In the genomic region with DNA sequence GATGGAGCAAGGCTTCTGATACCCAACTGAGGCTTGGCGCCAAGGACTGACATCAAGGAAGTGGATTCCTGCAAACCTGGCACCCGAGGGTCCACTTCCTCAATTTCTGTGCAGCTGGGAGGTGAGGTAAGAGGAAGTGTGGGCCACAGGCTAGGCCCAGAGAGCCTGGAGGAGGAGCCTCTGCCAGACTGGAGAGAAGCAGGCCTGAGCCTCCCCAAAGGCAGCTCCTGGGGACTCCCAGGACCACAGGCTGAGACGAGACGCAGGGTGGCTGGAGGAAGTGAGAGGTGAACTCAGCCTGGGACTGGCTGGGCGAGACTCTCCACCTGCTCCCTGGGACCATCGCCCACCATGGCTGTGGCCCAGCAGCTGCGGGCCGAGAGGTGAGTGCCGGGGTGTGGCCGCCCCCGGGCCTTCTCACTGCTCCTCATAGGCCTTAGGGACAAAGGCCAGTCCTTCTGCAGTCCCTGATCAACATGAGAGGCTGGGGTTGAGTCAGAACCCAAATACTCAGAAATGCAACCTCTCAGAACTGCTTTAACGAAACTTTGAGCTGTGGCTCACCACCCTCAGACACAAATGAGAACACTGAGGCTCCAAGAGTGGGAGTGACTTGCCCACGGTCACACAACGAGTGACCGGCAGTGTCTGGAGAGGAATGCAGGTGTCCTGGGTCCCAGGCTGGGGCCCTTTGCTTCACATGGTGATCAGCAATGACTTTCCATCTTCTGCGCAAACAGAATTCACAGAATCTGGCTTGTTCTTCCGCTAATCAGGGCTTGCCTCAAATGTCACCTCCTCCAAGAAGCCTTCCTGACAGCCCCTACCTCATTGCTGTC, we compare ENCODE assay signal across 8 cellular contexts. TPM values are rescaled to one million over a fixed set of nuclear protein-coding genes. Genes with fewer than 3 reads are reported as not detected.
DNase-seq lines count a peak whose midpoint lies in the region; ATAC-seq, FAIRE-seq and TF ChIP-seq lines count a peak whose summit lies in the region.

A gene (plus strand): TSS at position 186 of the 839 bp plus-strand sequence. CDS start 166 bp downstream, at position 352.

- peak within 1 kb of the TSS; percentile 91 for H3K27ac ChIP-seq in OCI-LY7 (ENCODE audit: low read depth, low read length, poor library complexity, severe bottlenecking)
- H3K27ac ChIP-seq in GM12878 (ENCODE audit: control insufficient read depth, insufficient read depth), result peak within 1 kb of the TSS; percentile 98

- H2AFZ ChIP-seq in OCI-LY7 (ENCODE audit: low read length) (peak within 1 kb of the TSS; percentile 88), GM12878 (ENCODE audit: control insufficient read depth, low read depth, low read length) (peak within 1 kb of the TSS; percentile 63)

- peak; percentile 71 to 76; a peak in 3 of 4 replicates for TF ChIP-seq EP300 in GM12878 (IDR thresholded peaks at IDR 0.05; ENCODE audit: borderline replicate concordance in 1 of 2, control insufficient read depth in 1 of 2, low read depth in 2 of 2, low read length in 2 of 2)

- 1% methylated on average over 17 of the region's 17 CpGs for WGBS in GM12878 (ENCODE audit: insufficient coverage, insufficient replicate concordance, low lambda C conversion rate, missing lambda C conversion rate)

- TF ChIP-seq POLR2A in GM12878 (IDR thresholded peaks at IDR 0.05; ENCODE audit: low read depth, low read length), result peak; percentile 82

- RAD21 ChIA-PET in GM12878 (lab: Charles Lee; ENCODE audit: unreplicated experiment), result interaction anchor here (0.7 to 8.5 kb wide), 13 partner anchors 13 to 729 kb away, joined by 3 to 94 read pairs (median 8); a partner anchor contains a TSS

- peak; percentile 41 for ATAC-seq in GM18519 (IDR thresholded peaks at IDR 0.05; ENCODE audit: low FRiP score, unreplicated experiment)
- ATAC-seq in HG02678 (IDR thresholded peaks at IDR 0.05; ENCODE audit: unreplicated experiment), result peak; percentile 60
- ATAC-seq in GM12878, result peak; percentile 81
- ATAC-seq in omental fat pad (ENCODE audit: low FRiP score), result no peak

- H3K36me3 ChIP-seq in OCI-LY7 (ENCODE audit: insufficient read depth, low read length) (peaks cover 24% of the 10 kb centered on the region; the same call in 1 of the 2 replicates), GM12878 (ENCODE audit: control insufficient read depth in 2 of 2, insufficient read depth in 2 of 2, low read length in 1 of 2) (peaks cover 0 to 4% of the 10 kb centered on the region in 2 experiments; a peak in 3 of 4 replicates)

- no peaks in the 10 kb centered on the region for H3K9me2 ChIP-seq in OCI-LY7 (ENCODE audit: insufficient read depth, low read length)

- TF ChIP-seq RAD21 in GM12878 (IDR thresholded peaks at IDR 0.05; ENCODE audit: insufficient read depth, low read depth, low read length), result no peak

- POLR2A ChIA-PET in OCI-LY7 (lab: Charles Lee), result interaction anchor here (0.7 to 1.9 kb wide), 4 partner anchors 9 to 85 kb away, joined by 3 to 8 read pairs (median 6); a partner anchor contains a TSS
- POLR2A ChIA-PET in GM12878 (lab: Charles Lee), result interaction anchor here (0.9 to 6.2 kb wide), 13 partner anchors 10 to 409 kb away, joined by 3 to 51 read pairs (median 6); a partner anchor contains a TSS

- SMC1A ChIA-PET in GM12878 (lab: Charles Lee; ENCODE audit: uncharacterized antibody, unreplicated experiment), result interaction anchor here (0.7 to 8.7 kb wide), 15 partner anchors 18 to 399 kb away, joined by 3 to 72 read pairs (median 5); a partner anchor contains a TSS

- H3K4me3 ChIP-seq in OCI-LY7 (ENCODE audit: low read depth, low read length, poor library complexity, severe bottlenecking) (peak within 1 kb of the TSS; percentile 73), GM12878 (peak within 1 kb of the TSS; percentile 60)

- FAIRE-seq in GM12878 (lab: Jason Lieb, UNC), result peak; percentile 90

- TF ChIP-seq CTCF in OCI-LY7 (conservative IDR thresholded peaks at IDR 0.05; ENCODE audit: low read length), result no peak
- TF ChIP-seq CTCF in GM12878 (IDR thresholded peaks at IDR 0.05 in 2 of 3, conservative IDR thresholded peaks at IDR 0.05 in 1 of 3; ENCODE audit: control insufficient read depth in 2 of 3, extremely low read depth in 1 of 3, insufficient read depth in 1 of 3, low read depth in 3 of 3, low read length in 3 of 3), result no peak
- TF ChIP-seq CTCF in omental fat pad (IDR thresholded peaks at IDR 0.05), result no peak

- intact Hi-C loops in OCI-LY7 (cut with micrococcal nuclease; ENCODE audit: unreplicated experiment), result loop anchor here (1.0 to 5.0 kb wide), 2 partner anchors 117 to 156 kb away; a partner anchor contains a TSS
- intact Hi-C loops in GM12878 (cut with micrococcal nuclease; ENCODE audit: unreplicated experiment), result loop anchor here (1.0 to 5.0 kb wide), 4 partner anchors 40 to 334 kb away; a partner anchor contains a TSS

- H3K79me2 ChIP-seq in OCI-LY7 (ENCODE audit: insufficient read depth, low read depth, low read length) (peaks cover 19% of the 10 kb centered on the region; the same call in 1 of the 2 replicates), GM12878 (ENCODE audit: control insufficient read depth, insufficient read depth, low read length) (peaks cover 11% of the 10 kb centered on the region)

- CTCF ChIA-PET in OCI-LY7 (lab: Charles Lee; ENCODE audit: unreplicated experiment) (interaction anchor here (0.6 to 2.0 kb wide), 2 partner anchors 80 to 117 kb away, joined by 4 to 12 read pairs; no protein-coding TSS in a partner anchor), GM12878 (lab: Yijun Ruan, JAX) (interaction anchor here (0.7 to 12.7 kb wide), 15 partner anchors 13 to 399 kb away, joined by 3 to 310 read pairs (median 6); a partner anchor contains a TSS)

- BruUV-seq in OCI-LY7 (replicated peaks; lab: Mats Ljungman, UMichigan) (TSS peak; percentile 81), GM12878 (replicated peaks; lab: Mats Ljungman, UMichigan) (no TSS peak)

- H3K9me3 ChIP-seq in OCI-LY7 (ENCODE audit: low read length), result no peaks in the 10 kb centered on the region
- H3K9me3 ChIP-seq in GM12878 (replicated peaks; ENCODE audit: control insufficient read depth, insufficient read depth, low read length), result no peaks in the 10 kb centered on the region

- H4K20me1 ChIP-seq in OCI-LY7 (ENCODE audit: insufficient read depth, low read length) (no peaks in the 10 kb centered on the region), GM12878 (ENCODE audit: control insufficient read depth, insufficient read depth) (no peaks in the 10 kb centered on the region)

- H3K4me2 ChIP-seq in OCI-LY7 (ENCODE audit: low read length), result peak within 1 kb of the TSS; percentile 88
- peak within 1 kb of the TSS; percentile 100 for H3K4me2 ChIP-seq in GM12878 (ENCODE audit: control insufficient read depth, insufficient read depth)

- H3K4me1 ChIP-seq in OCI-LY7 (ENCODE audit: insufficient read depth, low read length, poor library complexity, severe bottlenecking) (peaks cover 68% of the 10 kb centered on the region), GM12878 (ENCODE audit: control insufficient read depth, insufficient read depth, low read length) (peaks cover 68% of the 10 kb centered on the region)

- H3K27me3 ChIP-seq in GM12878 (replicated peaks in 1 of 2; ENCODE audit: control insufficient read depth in 2 of 2, insufficient read depth in 2 of 2, low read length in 1 of 2), result no peaks in the 10 kb centered on the region

- peak; percentile 95 for DNase-seq in OCI-LY7 (ENCODE audit: low spot score)
- peak; percentile 94 for DNase-seq in GM12878 (ENCODE audit: low read depth, low spot score)
- no peak for DNase-seq in omental fat pad (ENCODE audit: low spot score)
- no peak for DNase-seq in NCI-H2029 (lab: John Stamatoyannopoulos, UW)
- no peak for DNase-seq in NCI-H2227 treated with DMSO at 0.1 percent for 48 hours (lab: John Stamatoyannopoulos, UW)
- DNase-seq in NCI-H526 treated with DMSO at 0.1 percent for 48 hours (lab: John Stamatoyannopoulos, UW), result no peak

- peak within 1 kb of the TSS; percentile 85 for H3K9ac ChIP-seq in GM12878 (ENCODE audit: control insufficient read depth, insufficient read depth, low read length)

- in situ Hi-C loops in GM12878 (cut with MboI), result no loop called here

TF ChIP-seq in GM12878, 131 proteins besides CTCF, POLR2A, EP300 and RAD21 (continues in another document):
- TF ChIP-seq, protein P1, sequence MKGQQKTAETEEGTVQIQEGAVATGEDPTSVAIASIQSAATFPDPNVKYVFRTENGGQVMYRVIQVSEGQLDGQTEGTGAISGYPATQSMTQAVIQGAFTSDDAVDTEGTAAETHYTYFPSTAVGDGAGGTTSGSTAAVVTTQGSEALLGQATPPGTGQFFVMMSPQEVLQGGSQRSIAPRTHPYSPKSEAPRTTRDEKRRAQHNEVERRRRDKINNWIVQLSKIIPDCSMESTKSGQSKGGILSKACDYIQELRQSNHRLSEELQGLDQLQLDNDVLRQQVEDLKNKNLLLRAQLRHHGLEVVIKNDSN (IDR thresholded peaks at IDR 0.05; ENCODE audit: borderline replicate concordance, extremely low read length, insufficient read depth, low read depth, low read length), result no peak
- TF ChIP-seq NRF1 (conservative IDR thresholded peaks at IDR 0.05; ENCODE audit: low read depth, low read length) (no peak), CBX5 (IDR thresholded peaks at IDR 0.05; ENCODE audit: low read depth) (0 out of 2 replicates have a peak, but pooled peaks have one; percentile 19), TBL1XR1 (IDR thresholded peaks at IDR 0.05; ENCODE audit: low read depth, low read length) (peak; percentile 85; the same call in 1 of the 2 replicates), CBFB (IDR thresholded peaks at IDR 0.05; ENCODE audit: low read depth) (peak; percentile 82; the same call in 1 of the 2 replicates), CHD1 (IDR thresholded peaks at IDR 0.05; ENCODE audit: low read depth, low read length) (no peak), ZNF24 (IDR thresholded peaks at IDR 0.05) (no peak)

RNA-seq across cellular contexts. Expression of the gene that starts here (rescaled TPM):
- 63.6 and 68.0 TPM in 2 replicates for total RNA-seq in OCI-LY7 (2014; rRNA removed; shearing (Covaris generic))
- total RNA-seq in OCI-LY7 (2022) (97.4 and 121 TPM in 2 replicates), GM12878 (2014; rRNA removed) (91.2 and 96.2 TPM in 2 replicates), GM12878 (2014; rRNA removed; fragmentation: Illumina TruSeq; extraction: Trizol) (58.5 and 59.3 TPM in 2 replicates), GM12878 (2021) (65.6 and 66.5 TPM in 2 replicates), omental fat pad (10 to 100 TPM; 31.6 to 78.8 (median 41.6) TPM)
- total RNA-seq in GM12878 (2013; cell fraction: nucleolus; rRNA removed), result 26.0 and 26.7 TPM in 2 replicates
- 15.4 TPM for polyA plus RNA-seq in GM12878 (2011; ENCODE audit: low read depth)
- polyA plus RNA-seq in GM12878 (2011; rRNA removed) (74.5 and 136 TPM in 2 replicates), GM12878 (2014; fragmentation: Illumina TruSeq; extraction: Trizol) (24.9 and 56.8 TPM in 2 replicates), GM12878 (2014; fragmentation: Nextera tagmentation; extraction: Ambion mirVana) (10 to 100 TPM; 22.9 to 29.8 TPM), GM12878 (2014; rRNA removed) (82.2 and 90.3 TPM in 2 replicates), GM12878 (2016; fragmentation: Nextera tagmentation; extraction: Ambion mirVana) (10 to 100 TPM; 78.5 to 84.5 TPM)
- polyA plus RNA-seq in GM12878 (2011; cell fraction: cytosol; rRNA removed), result 163 and 194 TPM in 2 replicates
- 239 and 247 TPM in 2 replicates for polyA plus RNA-seq in GM12878 (2011; cell fraction: nucleus; rRNA removed)
- polyA plus RNA-seq in GM12878 (2012), result 24.0 and 30.9 TPM in 2 replicates
- polyA minus RNA-seq in GM12878 (2011; rRNA and poly(A)+ RNA removed), result 76.7 and 132 TPM in 2 replicates
- 33.1 and 37.9 TPM in 2 replicates for polyA minus RNA-seq in GM12878 (2011; cell fraction: cytosol; rRNA and poly(A)+ RNA removed)
- polyA minus RNA-seq in GM12878 (2011; cell fraction: nucleus; rRNA and poly(A)+ RNA removed), result 27.1 and 35.8 TPM in 2 replicates

Comparison
In these comparisons a context has a peak if more than half of its experiments do, and no peak if none do; other contexts are left out.
1. DNase-seq: peak in OCI-LY7 (single experiment) and GM12878 (single experiment); none in omental fat pad (single experiment), NCI-H2029 (single experiment), NCI-H2227 treated with DMSO at 0.1 percent for 48 hours (single experiment) and NCI-H526 treated with DMSO at 0.1 percent for 48 hours (single experiment).